In genomic region chr2:54704688-54705605, GRCh38 we compare ENCODE assay signal across 8 cellular contexts. TPM values are rescaled to one million over a fixed set of nuclear protein-coding genes. Genes with fewer than 3 reads are reported as not detected.
DNase-seq lines count a peak whose midpoint lies in the region; ATAC-seq and TF ChIP-seq lines count a peak whose summit lies in the region.

No MANE protein-coding gene starts in this region.

- H3K36me3 Mint-ChIP-seq in Calu3 (ENCODE audit: insufficient read depth, unreplicated experiment) (peaks cover 9% of the 10 kb centered on the region), activated B cell treated with CpG ODN at 0.5 μM for 24 hours (ENCODE audit: low read depth) (no peaks in the 10 kb centered on the region)
- no peaks in the 10 kb centered on the region for H3K36me3 Mint-ChIP-seq in stimulated activated effector memory CD8-positive, alpha-beta T cell treated with anti-CD3 and anti-CD28 coated beads, Interleukin-12 subunit alpha, Interleukin-12 subunit beta, amount 100 ng/mL, for 72 hours

- H3K9me3 Mint-ChIP-seq in Calu3 (ENCODE audit: low read depth, unreplicated experiment) (no peaks in the 10 kb centered on the region), activated B cell treated with CpG ODN at 0.5 μM for 24 hours (no peaks in the 10 kb centered on the region)
- H3K9me3 Mint-ChIP-seq in stimulated activated effector memory CD8-positive, alpha-beta T cell treated with anti-CD3 and anti-CD28 coated beads, Interleukin-12 subunit alpha, Interleukin-12 subunit beta, amount 100 ng/mL, for 72 hours: no peaks in the 10 kb centered on the region

- H3K27me3 Mint-ChIP-seq in Calu3 (ENCODE audit: unreplicated experiment): peaks cover 3% of the 10 kb centered on the region
- H3K27me3 Mint-ChIP-seq in activated B cell treated with CpG ODN at 0.5 μM for 24 hours: peaks cover 8% of the 10 kb centered on the region

- H3K4me1 Mint-ChIP-seq in Calu3 (ENCODE audit: low read depth, unreplicated experiment) (no peaks in the 10 kb centered on the region), activated B cell treated with CpG ODN at 0.5 μM for 24 hours (peaks cover 8% of the 10 kb centered on the region)
- H3K4me1 Mint-ChIP-seq in stimulated activated effector memory CD8-positive, alpha-beta T cell treated with anti-CD3 and anti-CD28 coated beads, Interleukin-12 subunit alpha, Interleukin-12 subunit beta, amount 100 ng/mL, for 72 hours: no peaks in the 10 kb centered on the region

- POLR2A ChIA-PET in activated B cell treated with CpG ODN at 0.5 μM for 24 hours (lab: Charles Lee): interaction anchor here (0.6 to 1.4 kb wide), 9 partner anchors 32 to 607 kb away, joined by 3 to 5 read pairs (median 4); no protein-coding TSS in a partner anchor

- H3K27ac Mint-ChIP-seq in Calu3 (ENCODE audit: unreplicated experiment): no peak overlapping the region
- no peak overlapping the region for H3K27ac Mint-ChIP-seq in activated B cell treated with CpG ODN at 0.5 μM for 24 hours
- no peak overlapping the region for H3K27ac Mint-ChIP-seq in stimulated activated effector memory CD8-positive, alpha-beta T cell treated with anti-CD3 and anti-CD28 coated beads, Interleukin-12 subunit alpha, Interleukin-12 subunit beta, amount 100 ng/mL, for 72 hours

- BruUV-seq in Calu3 (replicated peaks; lab: Mats Ljungman, UMichigan): no TSS peak

- ATAC-seq in GM21619 (IDR thresholded peaks at IDR 0.05; ENCODE audit: unreplicated experiment) (peak; percentile 69), activated B cell treated with CpG ODN at 0.5 μM for 24 hours (ENCODE audit: low read depth) (peak; percentile 51), left ventricle myocardium superior (peak; percentile 53), HG03097 (IDR thresholded peaks at IDR 0.05; ENCODE audit: low FRiP score, unreplicated experiment) (no peak)
- peak; percentile 67 for ATAC-seq in stimulated activated effector memory CD8-positive, alpha-beta T cell treated with anti-CD3 and anti-CD28 coated beads, Interleukin-12 subunit alpha, Interleukin-12 subunit beta, amount 100 ng/mL, for 72 hours

- CTCF ChIA-PET in Calu3 (lab: Charles Lee) (interaction anchor here (0.6 to 1.9 kb wide), 18 partner anchors 13 to 735 kb away, joined by 3 to 23 read pairs (median 4); no protein-coding TSS in a partner anchor), activated B cell treated with CpG ODN at 0.5 μM for 24 hours (lab: Charles Lee) (interaction anchor here (0.7 to 7.9 kb wide), 40 partner anchors 9 to 603 kb away, joined by 3 to 130 read pairs (median 4); a partner anchor contains a TSS)

- H3K4me3 Mint-ChIP-seq in Calu3 (ENCODE audit: low read depth, unreplicated experiment) (no peak overlapping the region), activated B cell treated with CpG ODN at 0.5 μM for 24 hours (no peak overlapping the region)
- H3K4me3 Mint-ChIP-seq in stimulated activated effector memory CD8-positive, alpha-beta T cell treated with anti-CD3 and anti-CD28 coated beads, Interleukin-12 subunit alpha, Interleukin-12 subunit beta, amount 100 ng/mL, for 72 hours: no peak overlapping the region

- DNase-seq in Calu3: no peak
- peak; percentile 61 to 65 for DNase-seq in NCI-H2081 (lab: John Stamatoyannopoulos, UW)
- DNase-seq in activated B cell treated with CpG ODN at 0.5 μM for 24 hours: no peak
- DNase-seq in left ventricle myocardium superior: no peak
- no peak for DNase-seq in stimulated activated effector memory CD8-positive, alpha-beta T cell treated with anti-CD3 and anti-CD28 coated beads, Interleukin-12 subunit alpha, Interleukin-12 subunit beta, amount 100 ng/mL, for 72 hours (ENCODE audit: low spot score in 2 of 2)
- DNase-seq in activated naive CD4-positive, alpha-beta T cell treated with Interleukin-2 at 50 U/mL for 16 hours: no peak

- TF ChIP-seq CTCF in Calu3 (IDR thresholded peaks at IDR 0.05; ENCODE audit: unreplicated experiment) (peak; percentile 30), activated B cell treated with CpG ODN at 0.5 μM for 24 hours (IDR thresholded peaks at IDR 0.05) (no peak)

- intact Hi-C loops in Calu3 (cut with micrococcal nuclease; ENCODE audit: unreplicated experiment): loop anchor here (1.0 to 5.0 kb wide), 6 partner anchors 38 to 598 kb away; partner anchors contain the start of gene ACYP2
- intact Hi-C loops in activated B cell treated with CpG ODN at 0.5 μM for 24 hours (cut with micrococcal nuclease): loop anchor here (1.0 to 10.0 kb wide), 8 partner anchors 40 to 1280 kb away; no protein-coding TSS in a partner anchor
- intact Hi-C loops in left ventricle myocardium superior (cut with micrococcal nuclease): loop anchor here (10.0 kb wide), 2 partner anchors 530 to 590 kb away; partner anchors contain the start of gene ACYP2

RNA-seq across cellular contexts. Expression of gene EML6, which starts 18.5 kb away (rescaled TPM):
- 0.45 and 1.1 TPM in 2 replicates for total RNA-seq in Calu3 (2022)
- 25.3 and 31.5 TPM in 2 replicates for total RNA-seq in activated B cell treated with CpG ODN at 0.5 μM for 24 hours
- total RNA-seq in left ventricle myocardium superior: 0.59 TPM

Comparison
In these comparisons a context has a peak if more than half of its experiments do, and no peak if none do; other contexts are left out.
1. DNase-seq: peak in NCI-H2081 (2 of 2); none in Calu3 (single experiment), activated B cell treated with CpG ODN at 0.5 μM for 24 hours (single experiment), left ventricle myocardium superior (single experiment), stimulated activated effector memory CD8-positive, alpha-beta T cell treated with anti-CD3 and anti-CD28 coated beads, Interleukin-12 subunit alpha, Interleukin-12 subunit beta, amount 100 ng/mL, for 72 hours (0 of 2) and activated naive CD4-positive, alpha-beta T cell treated with Interleukin-2 at 50 U/mL for 16 hours (single experiment).
2. RNA of gene EML6, which starts 18.5 kb away (total RNA-seq): 25.3 to 31.5 TPM in activated B cell treated with CpG ODN at 0.5 μM for 24 hours; 0.59 TPM in left ventricle myocardium superior (single experiment) and 0.45 to 1.1 TPM in Calu3; every median in the first group is over 10 times any median in the second.